In genomic region chr17:32356378-32356743, GRCh38 we compare ENCODE assay signal across 1 cellular context.
TF ChIP-seq lines count a peak whose summit lies in the region.

No MANE protein-coding gene starts in this region.

TF ChIP-seq in GM23338, 12 proteins besides CTCF, POLR2A, EP300 and RAD21 (continued from another document):
- TF ChIP-seq ZNF462 (CRISPR knock-in tag; IDR thresholded peaks at IDR 0.05) (no peak), CREB1 (CRISPR knock-in tag; IDR thresholded peaks at IDR 0.05; ENCODE audit: low read depth) (no peak), REST (IDR thresholded peaks at IDR 0.05; ENCODE audit: unreplicated experiment) (no peak), POLR2AphosphoS5 (IDR thresholded peaks at IDR 0.05; ENCODE audit: low read depth) (no peak), ZNF331 (CRISPR knock-in tag; IDR thresholded peaks at IDR 0.05; ENCODE audit: low read depth) (no peak), STAT1 (IDR thresholded peaks at IDR 0.05; ENCODE audit: unreplicated experiment) (no peak), JUNB (IDR thresholded peaks at IDR 0.05; ENCODE audit: unreplicated experiment) (no peak), EZH2phosphoT487 (IDR thresholded peaks at IDR 0.05; ENCODE audit: unreplicated experiment) (no peak), ETS1 (IDR thresholded peaks at IDR 0.05) (no peak), ZNF114 (CRISPR knock-in tag; IDR thresholded peaks at IDR 0.05) (no peak), NANOG (IDR thresholded peaks at IDR 0.05; ENCODE audit: borderline replicate concordance) (no peak)
TF ChIP-seq in GM23338: peak in this region for 0.
